In the genomic region with DNA sequence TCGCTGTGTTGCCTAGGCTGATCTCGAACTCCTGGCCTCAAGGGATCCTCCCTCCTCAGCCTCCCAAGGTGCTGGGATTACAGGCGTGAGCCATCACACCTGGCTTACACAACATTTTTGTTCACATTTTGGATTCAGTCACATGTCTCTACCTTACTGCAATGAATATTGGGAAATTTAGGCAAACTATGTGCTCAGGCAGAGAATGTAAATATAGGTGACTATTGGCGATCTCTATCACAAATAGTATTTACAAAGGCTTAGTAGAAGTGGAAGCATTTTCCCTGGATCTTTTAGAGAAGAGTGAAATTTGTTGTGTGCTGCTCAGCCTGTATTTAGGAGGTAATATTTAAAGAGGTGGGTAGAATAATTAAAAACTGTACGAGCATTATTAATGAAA, we compare ENCODE assay signal across 11 cellular contexts. TPM values are rescaled to one million over a fixed set of nuclear protein-coding genes. Genes with fewer than 3 reads are reported as not detected.
"Had no signal": no experiment of that assay in that cellular context is flagged by ENCODE, and none has a peak within 500 bp of the region (broad histone marks: within the 10 kb centered on the region; RNA-seq: fewer than 3 reads in every experiment).

No MANE protein-coding gene starts in this region.

- H3K36me3 ChIP-seq: HAP-1 had no signal

- H3K9ac ChIP-seq: GM23248 had no signal

- H3K9me3 Mint-ChIP-seq: GM23338, H9, HFFc6 had no signal

- H3K4me2 ChIP-seq: GM23338 had no signal

- H3K9me3 ChIP-seq: HAP-1 had no signal

- FAIRE-seq: H1 had no signal

- H3K4me1 ChIP-seq: HAP-1 had no signal

- H3K27ac ChIP-seq: GM23248 had no signal

- H3K4me3 Mint-ChIP-seq: GM23338, H9, HFFc6 had no signal

- H3K4me3 ChIP-seq: GM23248, GM23338, HAP-1 had no signal

- ATAC-seq: GM23338, HCT116 had no signal

- H2AFZ ChIP-seq: GM23248, GM23338 had no signal

- DNase-seq: GM23248, GOT3, H7, H9, HCEC 1CT, HFFc6 had no signal

- H3K27ac Mint-ChIP-seq: GM23338, HFFc6 had no signal

RNA-seq across cellular contexts. Expression of a gene that starts 20.7 kb away (rescaled TPM):
- total RNA-seq: GM23248, GM23338, H1, H4, H7, H9, HFFc6 had no signal
- polyA plus RNA-seq: GM23248, H1 had no signal
